3 cellular contexts compared by ENCODE assay signal in the genomic region with DNA sequence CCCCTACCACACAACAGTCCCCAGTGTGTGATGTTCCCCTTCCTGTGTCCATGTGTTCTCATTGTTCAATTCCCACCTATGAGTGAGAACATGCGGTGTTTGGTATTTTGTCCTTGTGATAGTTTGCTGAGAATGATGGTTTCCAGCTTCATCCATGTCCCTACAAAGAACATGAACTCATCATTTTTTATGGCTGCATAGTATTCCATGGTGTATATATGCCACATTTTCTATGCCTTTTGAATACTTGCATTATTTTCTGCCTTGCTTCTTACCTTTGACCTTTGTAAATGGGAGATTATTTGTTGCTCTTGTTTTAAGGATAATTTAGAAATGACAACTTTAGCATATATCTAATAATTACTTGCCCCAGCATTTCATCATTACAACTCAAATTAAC.
TF ChIP-seq lines count a peak whose summit lies in the region.

No MANE protein-coding gene starts in this region.

TF ChIP-seq in HEK293, 187 proteins besides CTCF, POLR2A, EP300 and RAD21:
- peak; percentile 60; the same call in 1 of the 2 replicates for TF ChIP-seq ZNF146 (tag by site-specific recombination; IDR thresholded peaks at IDR 0.05)

TF ChIP-seq in K562, 482 proteins besides CTCF, POLR2A, EP300 and RAD21:
- 0 out of 4 replicates have a peak, but pooled peaks of 1 of the 2 experiments have one; percentile 8 for TF ChIP-seq KDM1A (IDR thresholded peaks at IDR 0.05)
- TF ChIP-seq ZNF146 (CRISPR knock-in tag; IDR thresholded peaks at IDR 0.05; ENCODE audit: unreplicated experiment), result peak; percentile 67
- TF ChIP-seq BCOR (IDR thresholded peaks at IDR 0.05), result peak; percentile 49; the same call in 1 of the 2 replicates

TF ChIP-seq in HepG2, 621 proteins besides CTCF, POLR2A, EP300 and RAD21:
- 0 out of 2 replicates have a peak, but pooled peaks have one; percentile 43 for TF ChIP-seq KDM1A (CRISPR knock-in tag; IDR thresholded peaks at IDR 0.05)
